ENCODE assay signal across 8 cellular contexts in genomic region chr1:39105841-39106765, GRCh38.
A peak's percentile ranks its signal among the peaks of the same experiment; 100 is the strongest.
DNase-seq lines count a peak whose midpoint lies in the region; ATAC-seq, FAIRE-seq and TF ChIP-seq lines count a peak whose summit lies in the region.

No MANE protein-coding gene starts in this region.

- ATAC-seq in HG03280 (IDR thresholded peaks at IDR 0.05; ENCODE audit: unreplicated experiment): peak; percentile 11

- no peaks in the 10 kb centered on the region for H3K36me3 ChIP-seq in SK-N-SH (replicated peaks in 1 of 2; ENCODE audit: control insufficient read depth in 1 of 2, insufficient read depth in 2 of 2, low read length in 1 of 2)
- no peaks in the 10 kb centered on the region for H3K36me3 ChIP-seq in bronchial epithelial cell (ENCODE audit: control insufficient read depth, insufficient read depth, low read length)

- CTCF ChIA-PET in SK-N-SH (lab: Yijun Ruan, JAX): interaction anchor here (0.8 to 10.9 kb wide), 11 partner anchors 7 to 433 kb away, joined by 3 to 188 read pairs (median 5); no protein-coding TSS in a partner anchor

- no peak for TF ChIP-seq RAD21 in SK-N-SH (IDR thresholded peaks at IDR 0.05; ENCODE audit: low read length)

- no peak overlapping the region for H2AFZ ChIP-seq in SK-N-SH (ENCODE audit: low read depth)

- FAIRE-seq in bronchial epithelial cell (lab: Jason Lieb, UNC): no peak

- TF ChIP-seq EP300 in SK-N-SH (IDR thresholded peaks at IDR 0.05; ENCODE audit: borderline replicate concordance in 1 of 2, low read depth in 1 of 2, low read length in 1 of 2): no peak

- peaks cover 72% of the 10 kb centered on the region for H3K79me2 ChIP-seq in SK-N-SH (ENCODE audit: insufficient read depth)

- peak overlapping the region; percentile 78 to 92 for H3K4me3 ChIP-seq in SK-N-SH (ENCODE audit: low read depth in 2 of 2, low read length in 1 of 2)
- peak overlapping the region; percentile 77 for H3K4me3 ChIP-seq in bronchial epithelial cell (ENCODE audit: low read depth, low read length)

- H3K27me3 ChIP-seq in SK-N-SH (ENCODE audit: insufficient read depth): no peaks in the 10 kb centered on the region
- H3K27me3 ChIP-seq in bronchial epithelial cell (ENCODE audit: control insufficient read depth, insufficient read depth, low read length): no peaks in the 10 kb centered on the region

- peak overlapping the region; percentile 79 for H3K4me2 ChIP-seq in SK-N-SH

- TF ChIP-seq CTCF in SK-N-SH (IDR thresholded peaks at IDR 0.05) (no peak), bronchial epithelial cell (IDR thresholded peaks at IDR 0.05; ENCODE audit: insufficient read depth, low read length, severe bottlenecking) (no peak)

- peaks cover 29 to 47% of the 10 kb centered on the region in 2 experiments for H3K4me1 ChIP-seq in SK-N-SH (ENCODE audit: control insufficient read depth in 1 of 2, insufficient read depth in 2 of 2, low read depth in 1 of 2, low read length in 1 of 2)

- peak overlapping the region; percentile 83 to 86 for H3K27ac ChIP-seq in SK-N-SH (ENCODE audit: low read depth in 2 of 2, low read length in 1 of 2)

- H3K9me2 ChIP-seq in SK-N-SH: no peaks in the 10 kb centered on the region

- peak overlapping the region; percentile 80 for H3K9ac ChIP-seq in SK-N-SH

- peaks cover 34% of the 10 kb centered on the region for H3F3A ChIP-seq in SK-N-SH (replicated peaks; ENCODE audit: insufficient read depth)

- POLR2A ChIA-PET in SK-N-SH (lab: Yijun Ruan, JAX): interaction anchor here (0.7 to 1.7 kb wide), 2 partner anchors 21 to 585 kb away, joined by 3 to 4 read pairs; partner anchors contain the start of gene HPCAL4

- DNase-seq in NCI-H748 (lab: John Stamatoyannopoulos, UW; ENCODE audit: unreplicated experiment) (peak; percentile 58), NCI-H748 treated with DMSO at 0.1 percent for 48 hours (lab: John Stamatoyannopoulos, UW) (no peak), SK-N-SH (peak; percentile 54), bronchial epithelial cell (ENCODE audit: low read depth) (no peak), kidney glomerular epithelial cell (lab: John Stamatoyannopoulos, UW) (peak; percentile 63), NCI-H446 treated with DMSO at 0.1 percent for 48 hours (lab: John Stamatoyannopoulos, UW) (no peak)
- DNase-seq in stimulated activated CD4-positive, alpha-beta T cell treated with anti-CD3 and anti-CD28 coated beads, Interleukin-2, amount 100 ng/mL, for 48 hours: peak; percentile 23 to 25

- H4K20me1 ChIP-seq in SK-N-SH (ENCODE audit: insufficient read depth): peaks cover 26% of the 10 kb centered on the region

- no peaks in the 10 kb centered on the region for H3K9me3 ChIP-seq in SK-N-SH

- 1% methylated on average over 23 of the region's 39 CpGs for WGBS in SK-N-SH (ENCODE audit: low lambda C conversion rate)

TF ChIP-seq in SK-N-SH, 30 proteins besides CTCF, POLR2A, EP300 and RAD21:
- TF ChIP-seq JUND (IDR thresholded peaks at IDR 0.05) (no peak), SIN3A (IDR thresholded peaks at IDR 0.05; ENCODE audit: borderline replicate concordance, low read depth, low read length) (0 out of 2 replicates have a peak, but pooled peaks have one; percentile 8), SMC3 (IDR thresholded peaks at IDR 0.05; ENCODE audit: low read depth, low read length) (no peak), ZBTB33 (IDR thresholded peaks at IDR 0.05; ENCODE audit: borderline replicate concordance, low read depth) (no peak), NFIC (IDR thresholded peaks at IDR 0.05; ENCODE audit: borderline replicate concordance) (peak; percentile 14; the same call in 1 of the 2 replicates)

Comparison
In these comparisons a context has a peak if more than half of its experiments do, and no peak if none do; other contexts are left out.
1. DNase-seq: peak in NCI-H748 (single experiment), SK-N-SH (single experiment), kidney glomerular epithelial cell (single experiment) and stimulated activated CD4-positive, alpha-beta T cell treated with anti-CD3 and anti-CD28 coated beads, Interleukin-2, amount 100 ng/mL, for 48 hours (2 of 2); none in NCI-H748 treated with DMSO at 0.1 percent for 48 hours (single experiment), bronchial epithelial cell (single experiment) and NCI-H446 treated with DMSO at 0.1 percent for 48 hours (single experiment).